19 cellular contexts compared by ENCODE assay signal in the genomic region with DNA sequence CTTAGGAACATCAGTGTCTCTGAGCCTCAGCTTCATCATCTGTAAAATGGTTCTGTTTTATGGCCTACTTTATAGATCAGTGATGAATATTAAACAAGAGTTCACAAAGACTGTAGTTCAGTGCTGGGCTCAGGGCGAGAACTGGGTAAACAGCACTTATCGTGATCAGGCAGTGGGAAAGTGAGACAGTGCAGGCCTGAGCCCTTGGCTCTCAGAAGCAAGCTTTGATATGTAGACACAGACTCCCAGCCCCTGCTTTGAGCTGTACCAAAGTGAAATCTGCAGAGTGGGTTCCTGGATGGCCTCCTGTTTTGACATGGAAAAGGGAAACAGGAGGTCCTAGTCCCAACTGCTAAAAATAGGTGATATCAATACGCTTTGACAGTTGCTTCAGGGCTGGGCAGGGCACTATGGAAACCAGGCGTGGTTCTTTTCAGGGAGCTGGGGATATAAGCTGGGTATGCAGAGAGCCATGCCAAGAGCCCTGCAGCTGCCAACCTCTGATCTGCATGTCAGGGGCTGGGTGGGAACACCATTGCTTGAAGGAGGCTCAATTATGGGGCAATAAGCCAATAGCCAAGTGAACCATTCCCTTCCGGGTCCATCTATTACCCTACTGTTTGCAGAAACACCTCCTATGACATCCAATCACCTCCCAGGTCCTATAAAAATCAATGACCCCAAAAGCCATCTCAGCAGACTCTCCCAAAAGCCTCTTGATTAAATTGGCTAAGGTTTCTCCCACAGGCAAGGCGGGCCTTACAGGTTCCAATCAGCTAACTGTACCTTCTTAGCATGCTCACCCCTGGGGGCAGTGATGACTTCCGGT. TPM values are rescaled to one million over a fixed set of nuclear protein-coding genes. Genes with fewer than 3 reads are reported as not detected.
DNase-seq lines count a peak whose midpoint lies in the region; ATAC-seq and TF ChIP-seq lines count a peak whose summit lies in the region.
"Had no signal": no experiment of that assay in that cellular context is flagged by ENCODE, and none has a peak within 500 bp of the region (broad histone marks: within the 10 kb centered on the region; RNA-seq: fewer than 3 reads in every experiment).

No MANE protein-coding gene starts in this region.

- intact Hi-C loops in left ventricle myocardium superior (cut with micrococcal nuclease): no loop called here

- peaks cover 20% of the 10 kb centered on the region for H3K36me3 Mint-ChIP-seq in nephron progenitor cell (ENCODE audit: low read depth)
- H3K36me3 Mint-ChIP-seq in stimulated activated memory B cell treated with anti-CD40 and anti-IgM and Interleukin-4, amounts not matched to agents 10 μg/mL and 1 μg/mL and 100 μg/mL, for 72 hours: no peaks in the 10 kb centered on the region

- no peaks in the 10 kb centered on the region for H3K9me3 Mint-ChIP-seq in nephron progenitor cell
- no peaks in the 10 kb centered on the region for H3K9me3 Mint-ChIP-seq in stimulated activated memory B cell treated with anti-CD40 and anti-IgM and Interleukin-4, amounts not matched to agents 10 μg/mL and 1 μg/mL and 100 μg/mL, for 72 hours
- H3K9me3 Mint-ChIP-seq: activated CD4-positive, alpha-beta T cell treated with anti-CD3 and anti-CD28 coated beads, Interleukin-2, amount 10 ng/mL, durations not matched to agents 7 days and 5 days; CD4-positive, alpha-beta T cell; effector memory CD8-positive, alpha-beta T cell; mesothelial cell of epicardium had no signal

- H3K27me3 ChIP-seq in suprapubic skin: no peaks in the 10 kb centered on the region

- no peak for TF ChIP-seq EP300 in suprapubic skin (IDR thresholded peaks at IDR 0.05)

- TF ChIP-seq POLR2A in suprapubic skin (IDR thresholded peaks at IDR 0.05): no peak

- peak; percentile 71 for ATAC-seq in left ventricle myocardium superior
- ATAC-seq in omental fat pad (ENCODE audit: low FRiP score): no peak
- ATAC-seq in GM18868 (IDR thresholded peaks at IDR 0.05; ENCODE audit: unreplicated experiment): no peak
- no peak for ATAC-seq in stimulated activated memory B cell treated with anti-CD40 and anti-IgM and Interleukin-4, amounts not matched to agents 10 μg/mL and 1 μg/mL and 100 μg/mL, for 72 hours
- ATAC-seq: effector memory CD8-positive, alpha-beta T cell had no signal

- H3K27me3 Mint-ChIP-seq in nephron progenitor cell (ENCODE audit: low read depth, poor library complexity): peaks cover 12% of the 10 kb centered on the region
- H3K27me3 Mint-ChIP-seq in stimulated activated memory B cell treated with anti-CD40 and anti-IgM and Interleukin-4, amounts not matched to agents 10 μg/mL and 1 μg/mL and 100 μg/mL, for 72 hours: peaks cover 47% of the 10 kb centered on the region

- H3K4me1 ChIP-seq in suprapubic skin: peaks cover 4% of the 10 kb centered on the region

- no peak overlapping the region for H3K27ac ChIP-seq in suprapubic skin
- H3K27ac ChIP-seq: neutrophil had no signal

- no peaks in the 10 kb centered on the region for H3K36me3 ChIP-seq in suprapubic skin
- H3K36me3 ChIP-seq: neutrophil had no signal

- no peak for TF ChIP-seq CTCF in nephron progenitor cell (IDR thresholded peaks at IDR 0.05)
- no peak for TF ChIP-seq CTCF in omental fat pad (IDR thresholded peaks at IDR 0.05)
- no peak for TF ChIP-seq CTCF in suprapubic skin (IDR thresholded peaks at IDR 0.05)

- no peak overlapping the region for H3K4me3 Mint-ChIP-seq in nephron progenitor cell
- H3K4me3 Mint-ChIP-seq in stimulated activated memory B cell treated with anti-CD40 and anti-IgM and Interleukin-4, amounts not matched to agents 10 μg/mL and 1 μg/mL and 100 μg/mL, for 72 hours: no peak overlapping the region
- H3K4me3 Mint-ChIP-seq: activated CD4-positive, alpha-beta T cell treated with anti-CD3 and anti-CD28 coated beads, Interleukin-2, amount 10 ng/mL, durations not matched to agents 7 days and 5 days; CD4-positive, alpha-beta T cell; effector memory CD8-positive, alpha-beta T cell; mesothelial cell of epicardium had no signal

- H3K27ac Mint-ChIP-seq in nephron progenitor cell: peak overlapping the region; percentile 2
- H3K27ac Mint-ChIP-seq in stimulated activated memory B cell treated with anti-CD40 and anti-IgM and Interleukin-4, amounts not matched to agents 10 μg/mL and 1 μg/mL and 100 μg/mL, for 72 hours: no peak overlapping the region
- H3K27ac Mint-ChIP-seq: activated CD4-positive, alpha-beta T cell treated with anti-CD3 and anti-CD28 coated beads, Interleukin-2, amount 10 ng/mL, durations not matched to agents 7 days and 5 days; CD4-positive, alpha-beta T cell; effector memory CD8-positive, alpha-beta T cell; mesothelial cell of epicardium had no signal

- H3K4me3 ChIP-seq in suprapubic skin: no peak overlapping the region

- peaks cover 17% of the 10 kb centered on the region for H3K4me1 Mint-ChIP-seq in nephron progenitor cell
- no peaks in the 10 kb centered on the region for H3K4me1 Mint-ChIP-seq in stimulated activated memory B cell treated with anti-CD40 and anti-IgM and Interleukin-4, amounts not matched to agents 10 μg/mL and 1 μg/mL and 100 μg/mL, for 72 hours
- H3K4me1 Mint-ChIP-seq: activated CD4-positive, alpha-beta T cell treated with anti-CD3 and anti-CD28 coated beads, Interleukin-2, amount 10 ng/mL, durations not matched to agents 7 days and 5 days; mesothelial cell of epicardium had no signal

- DNase-seq in DMS153 treated with DMSO at 0.1 percent for 48 hours (lab: John Stamatoyannopoulos, UW; ENCODE audit: unreplicated experiment) (peak; percentile 39), NCI-H2196 (lab: John Stamatoyannopoulos, UW; ENCODE audit: unreplicated experiment) (peak; percentile 28), left ventricle myocardium superior (peak; percentile 39), nephron progenitor cell (no peak), omental fat pad (ENCODE audit: low spot score) (no peak), suprapubic skin (ENCODE audit: low spot score in 2 of 2) (no peak)
- DNase-seq: activated CD4-positive, alpha-beta T cell treated with anti-CD3 and anti-CD28 coated beads, Interleukin-2, amount 10 ng/mL, durations not matched to agents 7 days and 5 days; activated naive CD4-positive, alpha-beta T cell; amygdala; CD4-positive, alpha-beta T cell; cerebellar nuclear complex; effector memory CD8-positive, alpha-beta T cell; GOT3; stimulated activated CD4-positive, alpha-beta T cell treated with anti-CD3 and anti-CD28 coated beads, Interleukin-4, amount 100 ng/mL, for 1 hour; substantia nigra had no signal

- WGBS in suprapubic skin: 56% methylated on average over 7 of the region's 7 CpGs

- no peaks in the 10 kb centered on the region for H3K9me3 ChIP-seq in suprapubic skin
- H3K9me3 ChIP-seq: neutrophil had no signal

RNA-seq across cellular contexts. Expression of a gene that starts 45.9 kb away (rescaled TPM):
- total RNA-seq in left ventricle myocardium superior: 8.9 TPM
- total RNA-seq in omental fat pad: 10 to 100 TPM in 3 of 4 donors, 1 to 10 TPM in 1; 6.3 to 47.7 (median 33.6) TPM
- total RNA-seq in suprapubic skin: 10 to 100 TPM; 22.4 to 27.4 (median 25.1) TPM
- total RNA-seq: activated CD4-positive, alpha-beta T cell treated with anti-CD3 and anti-CD28 coated beads, Interleukin-2, amount 10 ng/mL, durations not matched to agents 7 days and 5 days; CD4-positive, alpha-beta T cell had no signal

Comparison
In these comparisons a context has a peak if more than half of its experiments do, and no peak if none do; other contexts are left out.
1. DNase-seq: peak in DMS153 treated with DMSO at 0.1 percent for 48 hours (single experiment), NCI-H2196 (single experiment) and left ventricle myocardium superior (single experiment); none in nephron progenitor cell (single experiment), omental fat pad (single experiment) and suprapubic skin (0 of 2).